ENCODE assay signal across 8 cellular contexts in genomic region chr9:93119953-93120845, GRCh38. TPM values are rescaled to one million over a fixed set of nuclear protein-coding genes. Genes with fewer than 3 reads are reported as not detected.
DNase-seq lines count a peak whose midpoint lies in the region; ATAC-seq and TF ChIP-seq lines count a peak whose summit lies in the region.

No MANE protein-coding gene starts in this region.

- H3K9ac ChIP-seq in subcutaneous abdominal adipose tissue (ENCODE audit: low read length in 5 of 5), result peak overlapping the region in 2 of 5 donors; percentile 25 to 37

- peak; percentile 22 for DNase-seq in DMS 273 treated with DMSO at 0.1 percent for 48 hours (lab: John Stamatoyannopoulos, UW)
- peak; percentile 83 for DNase-seq in SKM-1 treated with dmso at 0.1 percent for 144 hours (lab: John Stamatoyannopoulos, UW; ENCODE audit: unreplicated experiment)
- DNase-seq in lower lobe of right lung, result peak; percentile 97
- DNase-seq in NCI-H1694 treated with DMSO at 0.1 percent for 48 hours (lab: John Stamatoyannopoulos, UW), result no peak

- H3K27ac ChIP-seq in lower lobe of right lung (peak overlapping the region; percentile 68), subcutaneous abdominal adipose tissue (ENCODE audit: low read depth, low read length) (peak overlapping the region; percentile 22)

- no peaks in the 10 kb centered on the region for H3K9me3 Mint-ChIP-seq in dendritic cell treated with granulocyte-macrophage colony-stimulating factor and Interleukin-4, amounts not matched to agents 40 ng/mL and 50 ng/mL, for 4 days

- no peaks in the 10 kb centered on the region for H3K27me3 ChIP-seq in lower lobe of right lung (ENCODE audit: low read depth)
- H3K27me3 ChIP-seq in subcutaneous abdominal adipose tissue (ENCODE audit: control insufficient read depth in 5 of 5, insufficient read depth in 4 of 5, low read length in 5 of 5), result no peaks in the 10 kb centered on the region

- peak overlapping the region; percentile 89 for H3K27ac Mint-ChIP-seq in dendritic cell treated with granulocyte-macrophage colony-stimulating factor and Interleukin-4, amounts not matched to agents 40 ng/mL and 50 ng/mL, for 4 days

- intact Hi-C loops in dendritic cell treated with granulocyte-macrophage colony-stimulating factor and Interleukin-4, amounts not matched to agents 40 ng/mL and 50 ng/mL, for 4 days (cut with micrococcal nuclease), result loop anchor here (1.0 kb wide), 1 partner anchor 11 kb away; no protein-coding TSS in a partner anchor
- intact Hi-C loops in lower lobe of right lung (cut with DNase I), result no loop called here

- no peaks in the 10 kb centered on the region for H3K9me3 ChIP-seq in lower lobe of right lung
- no peaks in the 10 kb centered on the region for H3K9me3 ChIP-seq in subcutaneous abdominal adipose tissue (ENCODE audit: control insufficient read depth in 5 of 5, low read length in 5 of 5)

- H3K4me1 Mint-ChIP-seq in dendritic cell treated with granulocyte-macrophage colony-stimulating factor and Interleukin-4, amounts not matched to agents 40 ng/mL and 50 ng/mL, for 4 days (ENCODE audit: low read depth), result peaks cover 86% of the 10 kb centered on the region

- peaks cover 37% of the 10 kb centered on the region for H3K36me3 ChIP-seq in lower lobe of right lung
- H3K36me3 ChIP-seq in subcutaneous abdominal adipose tissue (ENCODE audit: control insufficient read depth in 5 of 5, insufficient read depth in 5 of 5, low read length in 5 of 5), result peaks cover 0 to 41% (median 28%) of the 10 kb centered on the region in 5 donors

- peaks cover 58% of the 10 kb centered on the region for H3K36me3 Mint-ChIP-seq in dendritic cell treated with granulocyte-macrophage colony-stimulating factor and Interleukin-4, amounts not matched to agents 40 ng/mL and 50 ng/mL, for 4 days (ENCODE audit: low read depth)

- H3K4me1 ChIP-seq in lower lobe of right lung, result peaks cover 36% of the 10 kb centered on the region
- H3K4me1 ChIP-seq in subcutaneous abdominal adipose tissue (ENCODE audit: control insufficient read depth in 5 of 5, insufficient read depth in 5 of 5, low read length in 5 of 5), result peaks cover 6 to 62% (median 31%) of the 10 kb centered on the region in 5 donors

- H3K27me3 Mint-ChIP-seq in dendritic cell treated with granulocyte-macrophage colony-stimulating factor and Interleukin-4, amounts not matched to agents 40 ng/mL and 50 ng/mL, for 4 days, result no peaks in the 10 kb centered on the region

- peak; percentile 93 for ATAC-seq in GM19452 (IDR thresholded peaks at IDR 0.05; ENCODE audit: unreplicated experiment)
- peak; percentile 93 for ATAC-seq in HG03460 (IDR thresholded peaks at IDR 0.05; ENCODE audit: unreplicated experiment)
- ATAC-seq in lower lobe of right lung, result peak; percentile 91 to 92

- no peak overlapping the region for H3K4me3 ChIP-seq in lower lobe of right lung
- H3K4me3 ChIP-seq in subcutaneous abdominal adipose tissue (ENCODE audit: low read depth in 1 of 5, low read length in 5 of 5), result peak overlapping the region in 1 of 5 donors; percentile 7

- H3K4me3 Mint-ChIP-seq in dendritic cell treated with granulocyte-macrophage colony-stimulating factor and Interleukin-4, amounts not matched to agents 40 ng/mL and 50 ng/mL, for 4 days, result peak overlapping the region; percentile 32

- peak; percentile 39 for TF ChIP-seq CTCF in lower lobe of right lung (IDR thresholded peaks at IDR 0.05)

RNA-seq across cellular contexts. Expression of gene NINJ1, which starts 13.9 kb away (rescaled TPM):
- total RNA-seq in lower lobe of right lung, result 46.6 TPM

RNA-seq across cellular contexts. Expression of gene CARD19, which starts 24.2 kb away (rescaled TPM):
- 25.6 TPM for total RNA-seq in lower lobe of right lung
